Comparison of ENCODE assay signal across 10 cellular contexts in genomic region chr3:124833710-124834332, GRCh38. TPM values are rescaled to one million over a fixed set of nuclear protein-coding genes. Genes with fewer than 3 reads are reported as not detected.
DNase-seq lines count a peak whose midpoint lies in the region; ATAC-seq and TF ChIP-seq lines count a peak whose summit lies in the region.
"Had no signal": no experiment of that assay in that cellular context is flagged by ENCODE, and none has a peak within 500 bp of the region (broad histone marks: within the 10 kb centered on the region; RNA-seq: fewer than 3 reads in every experiment).

No MANE protein-coding gene starts in this region.

- peaks cover 4 to 13% of the 10 kb centered on the region in 2 donors for H3K27me3 Mint-ChIP-seq in CD4-positive, alpha-beta memory T cell
- H3K27me3 Mint-ChIP-seq in osteocyte (ENCODE audit: unreplicated experiment): no peaks in the 10 kb centered on the region

- peaks cover 13 to 35% (median 24%) of the 10 kb centered on the region in 4 donors for H3K4me1 Mint-ChIP-seq in CD4-positive, alpha-beta memory T cell
- H3K4me1 Mint-ChIP-seq in osteocyte (ENCODE audit: unreplicated experiment): peaks cover 86% of the 10 kb centered on the region

- H2BK5ac ChIP-seq in IMR-90 (ENCODE audit: low read depth, low read length, poor library complexity, severe bottlenecking): peak overlapping the region; percentile 65

- ATAC-seq in IMR-90 (ENCODE audit: low read depth): no peak
- no peak for ATAC-seq in GM18519 (IDR thresholded peaks at IDR 0.05; ENCODE audit: low FRiP score, unreplicated experiment)

- dilution Hi-C loops in IMR-90 (cut with HindIII; ENCODE audit: low sequenced_read_pairs, unreplicated experiment): no loop called here

- WGBS in IMR-90 (ENCODE audit: extremely low coverage in 2 of 2, insufficient read length in 1 of 2), 2 experiments: no CpG with 5 or more reads among the region's 4 CpGs
- 89% methylated on average over 4 of the region's 4 CpGs for WGBS in esophagus muscularis mucosa

- peak overlapping the region; percentile 82 for H3K14ac ChIP-seq in IMR-90 (replicated peaks; ENCODE audit: low read depth, low read length)

- H3K79me1 ChIP-seq in IMR-90 (ENCODE audit: low read depth in 1 of 2, low read length in 2 of 2): peaks cover 23 to 76% of the 10 kb centered on the region in 2 experiments; a peak in 3 of 4 replicates

- CTCF ChIA-PET in CD4-positive, alpha-beta memory T cell (lab: Charles Lee; ENCODE audit: partially characterized antibody): no interaction called here
- CTCF ChIA-PET in IMR-90 (lab: Yijun Ruan, JAX): no interaction called here

- H4K8ac ChIP-seq in IMR-90 (ENCODE audit: low read depth in 2 of 2, low read length in 2 of 2): peak overlapping the region; percentile 8 to 66; a peak in 2 of 4 replicates

- H3K27ac Mint-ChIP-seq in CD4-positive, alpha-beta memory T cell: peak overlapping the region in 4 of 7 donors; percentile 23 to 82 (median 54)
- H3K27ac Mint-ChIP-seq in osteocyte (ENCODE audit: unreplicated experiment): peak overlapping the region; percentile 89

- POLR2A ChIA-PET in CD4-positive, alpha-beta memory T cell (lab: Charles Lee; ENCODE audit: partially characterized antibody): no interaction called here
- POLR2A ChIA-PET in IMR-90 (lab: Charles Lee; ENCODE audit: unreplicated experiment): no interaction called here

- peak overlapping the region; percentile 46; the same call in 1 of the 2 replicates for H3K23ac ChIP-seq in IMR-90 (ENCODE audit: low read depth, low read length)

- peak overlapping the region; percentile 67 for H4K91ac ChIP-seq in IMR-90 (ENCODE audit: insufficient read depth, low read depth, low read length)

- in situ Hi-C loops in IMR-90 (cut with MboI; ENCODE audit: low sequenced_read_pairs): no loop called here

- peak overlapping the region; percentile 55 for H2BK20ac ChIP-seq in IMR-90 (ENCODE audit: low read depth, low read length)

- no TSS peak for BruUV-seq in IMR-90 (replicated peaks; lab: Mats Ljungman, UMichigan)

- H3K56ac ChIP-seq in IMR-90 (ENCODE audit: extremely low read depth, insufficient read depth, low read length): no peak overlapping the region; the same call in 1 of the 2 replicates

- no peak overlapping the region for H3K9ac ChIP-seq in IMR-90 (ENCODE audit: low read depth, low read length)

- intact Hi-C loops in CD4-positive, alpha-beta memory T cell (cut with micrococcal nuclease): no loop called here
- intact Hi-C loops in IMR-90 (cut with micrococcal nuclease) (loop anchor here (2.0 to 5.0 kb wide), 2 partner anchors 25 to 53 kb away; partner anchors contain the start of gene ITGB5), esophagus muscularis mucosa (cut with DNase I) (no loop called here)

- TF ChIP-seq EP300 in esophagus muscularis mucosa (IDR thresholded peaks at IDR 0.05): no peak

- peak overlapping the region; percentile 5 to 76 (median 31) for H3K4me3 Mint-ChIP-seq in CD4-positive, alpha-beta memory T cell
- no peak overlapping the region for H3K4me3 Mint-ChIP-seq in osteocyte (ENCODE audit: unreplicated experiment)

- peak overlapping the region; percentile 83 for H4K5ac ChIP-seq in IMR-90 (ENCODE audit: low read depth, low read length)

- H3K36me3 Mint-ChIP-seq in CD4-positive, alpha-beta memory T cell: no peaks in the 10 kb centered on the region
- peaks cover 44% of the 10 kb centered on the region for H3K36me3 Mint-ChIP-seq in osteocyte (ENCODE audit: unreplicated experiment)

- peak overlapping the region; percentile 86 for H2BK120ac ChIP-seq in IMR-90 (ENCODE audit: low read depth, low read length)

- no peak for DNase-seq in CD4-positive, alpha-beta memory T cell
- DNase-seq in IMR-90 (no peak), esophagus muscularis mucosa (ENCODE audit: extremely low spot score) (no peak), osteocyte (ENCODE audit: extremely low spot score, unreplicated experiment) (no peak), COLO829 (ENCODE audit: low spot score) (no peak), GM20000 (ENCODE audit: low spot score) (no peak)
- DNase-seq in activated effector memory CD4-positive, alpha-beta T cell treated with Interleukin-2 at 50 U/mL for 16 hours: no peak
- DNase-seq: DMS79 had no signal

- H3K9me3 Mint-ChIP-seq in CD4-positive, alpha-beta memory T cell: no peaks in the 10 kb centered on the region
- H3K9me3 Mint-ChIP-seq in osteocyte (ENCODE audit: unreplicated experiment): no peaks in the 10 kb centered on the region

- H2AK9ac ChIP-seq in IMR-90 (replicated peaks; ENCODE audit: low read depth, low read length, poor library complexity): no peak overlapping the region

- no peaks in the 10 kb centered on the region for H3K36me3 ChIP-seq in CD4-positive, alpha-beta memory T cell (ENCODE audit: insufficient read depth, low read length)
- H3K36me3 ChIP-seq in IMR-90 (ENCODE audit: control insufficient read depth, insufficient read depth, low read length) (peaks cover 14% of the 10 kb centered on the region), esophagus muscularis mucosa (peaks cover 0 to 20% (median 4%) of the 10 kb centered on the region in 4 donors)
- H3K36me3 ChIP-seq: prostate gland had no signal

- H3K9me3 ChIP-seq in CD4-positive, alpha-beta memory T cell (ENCODE audit: control insufficient read depth in 1 of 2, low read length in 2 of 2): no peaks in the 10 kb centered on the region
- no peaks in the 10 kb centered on the region for H3K9me3 ChIP-seq in IMR-90 (ENCODE audit: control insufficient read depth, insufficient read depth, low read length)
- no peaks in the 10 kb centered on the region for H3K9me3 ChIP-seq in esophagus muscularis mucosa
- H3K9me3 ChIP-seq: prostate gland had no signal

- H3K4me2 ChIP-seq in IMR-90 (ENCODE audit: low read depth, low read length): no peak overlapping the region

- peak overlapping the region; percentile 62 for H2AK5ac ChIP-seq in IMR-90 (ENCODE audit: low read depth, low read length)

- H3K4me1 ChIP-seq in CD4-positive, alpha-beta memory T cell (ENCODE audit: insufficient read depth, low read length): peaks cover 34% of the 10 kb centered on the region
- H3K4me1 ChIP-seq in IMR-90 (ENCODE audit: control insufficient read depth, insufficient read depth, low read length): peaks cover 35% of the 10 kb centered on the region
- peaks cover 72 to 95% (median 88%) of the 10 kb centered on the region in 4 donors for H3K4me1 ChIP-seq in esophagus muscularis mucosa

- H2AFZ ChIP-seq in IMR-90 (replicated peaks; ENCODE audit: low read length, poor library complexity): no peak overlapping the region

- peaks cover 33% of the 10 kb centered on the region for H3K9me1 ChIP-seq in IMR-90 (ENCODE audit: insufficient read depth, low read length)

- no peak for TF ChIP-seq CTCF in IMR-90 (conservative IDR thresholded peaks at IDR 0.05; ENCODE audit: low read depth, low read length)
- TF ChIP-seq CTCF in esophagus muscularis mucosa (IDR thresholded peaks at IDR 0.05): no peak
- TF ChIP-seq CTCF in osteocyte (IDR thresholded peaks at IDR 0.05): no peak
- no peak for TF ChIP-seq CTCF in GM20000 (IDR thresholded peaks at IDR 0.05; ENCODE audit: extremely low read depth, missing control alignments)

- H3K27me3 ChIP-seq in CD4-positive, alpha-beta memory T cell (ENCODE audit: insufficient read depth, low read length): no peaks in the 10 kb centered on the region
- H3K27me3 ChIP-seq in IMR-90 (ENCODE audit: control insufficient read depth, insufficient read depth, low read length) (no peaks in the 10 kb centered on the region), esophagus muscularis mucosa (no peaks in the 10 kb centered on the region)

- no peak overlapping the region for H3K27ac ChIP-seq in CD4-positive, alpha-beta memory T cell (ENCODE audit: low read depth, low read length)
- peak overlapping the region; percentile 79 for H3K27ac ChIP-seq in IMR-90 (ENCODE audit: insufficient read depth, low read length)
- H3K27ac ChIP-seq in esophagus muscularis mucosa (replicated peaks in 1 of 4): peak overlapping the region; percentile 50 to 65 (median 64)

- peaks cover 15% of the 10 kb centered on the region; the same call in 1 of the 2 replicates for H4K20me1 ChIP-seq in IMR-90 (ENCODE audit: insufficient read depth, low read length)

- H3K18ac ChIP-seq in IMR-90 (ENCODE audit: low read depth, low read length): peak overlapping the region; percentile 85

- peak overlapping the region; percentile 41; the same call in 1 of the 3 replicates for H2BK15ac ChIP-seq in IMR-90 (ENCODE audit: low read depth, low read length)

- no peak for TF ChIP-seq POLR2A in IMR-90 (IDR thresholded peaks at IDR 0.05; ENCODE audit: low read depth, low read length)
- TF ChIP-seq POLR2A in esophagus muscularis mucosa (IDR thresholded peaks at IDR 0.05; ENCODE audit: low read depth): no peak

- peak overlapping the region; percentile 80 for H3K4ac ChIP-seq in IMR-90 (ENCODE audit: low read depth, low read length)

- TF ChIP-seq RAD21 in IMR-90 (IDR thresholded peaks at IDR 0.05; ENCODE audit: low read length): no peak

- no peak overlapping the region for H3K4me3 ChIP-seq in CD4-positive, alpha-beta memory T cell (ENCODE audit: low read length in 2 of 2)
- no peak overlapping the region for H3K4me3 ChIP-seq in IMR-90 (ENCODE audit: insufficient read depth, low read depth, low read length)
- no peak overlapping the region for H3K4me3 ChIP-seq in esophagus muscularis mucosa
- H3K4me3 ChIP-seq: prostate gland had no signal

TF ChIP-seq in IMR-90, 13 proteins besides CTCF, POLR2A, EP300 and RAD21 (continues in another document):
- no peak for TF ChIP-seq ELK1 (IDR thresholded peaks at IDR 0.05; ENCODE audit: borderline replicate concordance, low read depth, low read length)
- no peak for TF ChIP-seq FOS (IDR thresholded peaks at IDR 0.05; ENCODE audit: low read depth, low read length)
- TF ChIP-seq RFX5 (IDR thresholded peaks at IDR 0.05; ENCODE audit: low read depth, low read length): no peak
- no peak for TF ChIP-seq MXI1 (IDR thresholded peaks at IDR 0.05; ENCODE audit: borderline replicate concordance, low read depth, low read length)
- no peak for TF ChIP-seq NFE2L2 (IDR thresholded peaks at IDR 0.05; ENCODE audit: low read depth, low read length)
- TF ChIP-seq CEBPB (IDR thresholded peaks at IDR 0.05; ENCODE audit: low read depth, low read length): no peak

RNA-seq across cellular contexts. Expression of gene ITGB5, which starts 53.3 kb away (rescaled TPM):
- total RNA-seq in CD4-positive, alpha-beta memory T cell: 1 to 10 TPM; 3.4 to 5.4 TPM
- under 1 TPM in 1 of 2 donors, not detected in 1; 0.94 TPM for polyA plus RNA-seq in CD4-positive, alpha-beta memory T cell
- total RNA-seq in IMR-90 (2012; rRNA removed) (71.7 and 85.0 TPM in 2 replicates), esophagus muscularis mucosa (100 to 1,000 TPM; 114 to 284 (median 188) TPM), osteocyte (419 and 441 TPM in 2 replicates)
- polyA plus RNA-seq in IMR-90 (2012; rRNA removed): 101 and 102 TPM in 2 replicates
- 155 and 524 TPM in 2 replicates for polyA plus RNA-seq in IMR-90 (2012; cell fraction: cytosol; rRNA removed)
- 43.5 and 72.2 TPM in 2 replicates for polyA plus RNA-seq in IMR-90 (2012; cell fraction: nucleus; rRNA removed; ENCODE audit: low replicate concordance)

Comparison
In these comparisons a context has a peak if more than half of its experiments do, and no peak if none do; other contexts are left out.
1. RNA of gene ITGB5, which starts 53.3 kb away (total RNA-seq): 419 to 441 TPM in osteocyte, 114 to 284 TPM in esophagus muscularis mucosa and 71.7 to 85.0 TPM in IMR-90; 3.4 to 5.4 TPM in CD4-positive, alpha-beta memory T cell; every median in the first group is over 10 times any median in the second.